ENCODE assay signal across 31 cellular contexts in genomic region chrX:18434896-18435295, GRCh38.
"Had no signal": no experiment of that assay in that cellular context is flagged by ENCODE, and none has a peak within 500 bp of the region (broad histone marks: within the 10 kb centered on the region; RNA-seq: fewer than 3 reads in every experiment).

No MANE protein-coding gene starts in this region.

- H3K4me1 ChIP-seq: adrenal gland, breast epithelium had no signal

- H3K36me3 ChIP-seq: adrenal gland, breast epithelium had no signal

- H3K27me3 Mint-ChIP-seq: activated CD4-positive, alpha-beta memory T cell treated with anti-CD3 and anti-CD28 coated beads for 36 hours; activated CD4-positive, alpha-beta T cell treated with anti-CD3 and anti-CD28 coated beads for 36 hours; activated CD4-positive, alpha-beta T cell treated with anti-CD3 and anti-CD28 coated beads, Interleukin-2, amount 10 ng/mL, durations not matched to agents 24 days and 14 days; activated CD8-positive, alpha-beta memory T cell treated with anti-CD3 and anti-CD28 coated beads, Interleukin-2, amount 10 ng/mL, durations not matched to agents 7 days and 5 days; activated naive CD4-positive, alpha-beta T cell treated with anti-CD3 and anti-CD28 coated beads, Interleukin-2, amount 50 U/mL, for 24 hours; activated naive CD8-positive, alpha-beta T cell treated with anti-CD3 and anti-CD28 coated beads for 36 hours; activated naive CD8-positive, alpha-beta T cell treated with anti-CD3 and anti-CD28 coated beads, Interleukin-2, amount 50 U/mL, for 24 hours; brain; central memory CD8-positive, alpha-beta T cell; dendritic cell treated with granulocyte-macrophage colony-stimulating factor and Interleukin-4, amounts not matched to agents 40 ng/mL and 50 ng/mL, for 4 days; effector memory CD8-positive, alpha-beta T cell had no signal

- H3K27ac ChIP-seq: adrenal gland, breast epithelium, coronary artery, epithelial cell of prostate had no signal

- H3K9me3 ChIP-seq: adrenal gland, breast epithelium had no signal

- H3K27ac Mint-ChIP-seq: activated CD4-positive, alpha-beta memory T cell treated with anti-CD3 and anti-CD28 coated beads for 36 hours; activated CD4-positive, alpha-beta T cell treated with anti-CD3 and anti-CD28 coated beads for 36 hours; activated CD4-positive, alpha-beta T cell treated with anti-CD3 and anti-CD28 coated beads, Interleukin-2, amount 10 ng/mL, durations not matched to agents 24 days and 14 days; activated CD8-positive, alpha-beta memory T cell treated with anti-CD3 and anti-CD28 coated beads, Interleukin-2, amount 10 ng/mL, durations not matched to agents 7 days and 5 days; activated CD8-positive, alpha-beta T cell treated with anti-CD3 and anti-CD28 coated beads, Interleukin-2, amount 10 ng/mL, durations not matched to agents 7 days and 5 days; activated naive CD4-positive, alpha-beta T cell treated with anti-CD3 and anti-CD28 coated beads for 36 hours; activated naive CD4-positive, alpha-beta T cell treated with anti-CD3 and anti-CD28 coated beads, Interleukin-2, amount 50 U/mL, for 24 hours; activated naive CD8-positive, alpha-beta T cell treated with anti-CD3 and anti-CD28 coated beads for 36 hours; activated naive CD8-positive, alpha-beta T cell treated with anti-CD3 and anti-CD28 coated beads, Interleukin-2, amount 50 U/mL, for 24 hours; activated T-helper 1 cell treated with anti-CD3 and anti-CD28 coated beads, Interleukin-12 subunit alpha, Interleukin-12 subunit beta, Interleukin-2, Interleukin-4 antibody, amounts not matched to agents 30 ng/mL and 10 ng/mL and 1 ng/mL, durations not matched to agents 14 hours and 24 hours and 36 hours; activated T-helper 2 cell treated with anti-CD3 and anti-CD28 coated beads, Interferon-gamma antibody, Interleukin-2, Interleukin-4, amounts not matched to agents 10 μg/mL and 5 μg/mL and 100 μg/mL, durations not matched to agents 14 hours and 24 hours and 36 hours; brain; dendritic cell treated with granulocyte-macrophage colony-stimulating factor and Interleukin-4, amounts not matched to agents 40 ng/mL and 50 ng/mL, for 4 days; effector memory CD8-positive, alpha-beta T cell had no signal

- H3K4me3 ChIP-seq: adrenal gland, breast epithelium, coronary artery had no signal

- H3K9me3 Mint-ChIP-seq: activated CD4-positive, alpha-beta memory T cell treated with anti-CD3 and anti-CD28 coated beads for 36 hours; activated CD4-positive, alpha-beta T cell treated with anti-CD3 and anti-CD28 coated beads, Interleukin-2, amount 10 ng/mL, durations not matched to agents 24 days and 14 days; activated naive CD4-positive, alpha-beta T cell treated with anti-CD3 and anti-CD28 coated beads for 36 hours; activated naive CD4-positive, alpha-beta T cell treated with anti-CD3 and anti-CD28 coated beads, Interleukin-2, amount 50 U/mL, for 24 hours; activated naive CD8-positive, alpha-beta T cell treated with anti-CD3 and anti-CD28 coated beads for 36 hours; activated naive CD8-positive, alpha-beta T cell treated with anti-CD3 and anti-CD28 coated beads, Interleukin-2, amount 50 U/mL, for 24 hours; activated T-helper 1 cell treated with anti-CD3 and anti-CD28 coated beads, Interleukin-12 subunit alpha, Interleukin-12 subunit beta, Interleukin-2, Interleukin-4 antibody, amounts not matched to agents 30 ng/mL and 10 ng/mL and 1 ng/mL, durations not matched to agents 14 hours and 24 hours and 36 hours; activated T-helper 2 cell treated with anti-CD3 and anti-CD28 coated beads, Interferon-gamma antibody, Interleukin-2, Interleukin-4, amounts not matched to agents 10 μg/mL and 5 μg/mL and 100 μg/mL, durations not matched to agents 14 hours and 24 hours and 36 hours; central memory CD8-positive, alpha-beta T cell; dendritic cell treated with granulocyte-macrophage colony-stimulating factor and Interleukin-4, amounts not matched to agents 40 ng/mL and 50 ng/mL, for 4 days; effector memory CD8-positive, alpha-beta T cell had no signal

- H3K4me3 Mint-ChIP-seq: activated CD4-positive, alpha-beta memory T cell treated with anti-CD3 and anti-CD28 coated beads for 36 hours; activated CD4-positive, alpha-beta T cell treated with anti-CD3 and anti-CD28 coated beads for 36 hours; activated CD4-positive, alpha-beta T cell treated with anti-CD3 and anti-CD28 coated beads, Interleukin-2, amount 10 ng/mL, durations not matched to agents 24 days and 14 days; activated CD8-positive, alpha-beta memory T cell treated with anti-CD3 and anti-CD28 coated beads, Interleukin-2, amount 10 ng/mL, durations not matched to agents 7 days and 5 days; activated CD8-positive, alpha-beta T cell treated with anti-CD3 and anti-CD28 coated beads, Interleukin-2, amount 10 ng/mL, durations not matched to agents 7 days and 5 days; activated naive CD4-positive, alpha-beta T cell treated with anti-CD3 and anti-CD28 coated beads for 36 hours; activated naive CD4-positive, alpha-beta T cell treated with anti-CD3 and anti-CD28 coated beads, Interleukin-2, amount 50 U/mL, for 24 hours; activated naive CD8-positive, alpha-beta T cell treated with anti-CD3 and anti-CD28 coated beads for 36 hours; activated naive CD8-positive, alpha-beta T cell treated with anti-CD3 and anti-CD28 coated beads, Interleukin-2, amount 50 U/mL, for 24 hours; activated T-helper 1 cell treated with anti-CD3 and anti-CD28 coated beads, Interleukin-12 subunit alpha, Interleukin-12 subunit beta, Interleukin-2, Interleukin-4 antibody, amounts not matched to agents 30 ng/mL and 10 ng/mL and 1 ng/mL, durations not matched to agents 14 hours and 24 hours and 36 hours; brain; central memory CD8-positive, alpha-beta T cell; dendritic cell treated with granulocyte-macrophage colony-stimulating factor and Interleukin-4, amounts not matched to agents 40 ng/mL and 50 ng/mL, for 4 days; effector memory CD8-positive, alpha-beta T cell had no signal

- H3K27me3 ChIP-seq: adrenal gland had no signal

- H3K36me3 Mint-ChIP-seq: activated CD4-positive, alpha-beta memory T cell treated with anti-CD3 and anti-CD28 coated beads for 36 hours; activated CD8-positive, alpha-beta memory T cell treated with anti-CD3 and anti-CD28 coated beads, Interleukin-2, amount 10 ng/mL, durations not matched to agents 7 days and 5 days; activated naive CD8-positive, alpha-beta T cell treated with anti-CD3 and anti-CD28 coated beads for 36 hours had no signal

- ATAC-seq: activated CD4-positive, alpha-beta T cell treated with anti-CD3 and anti-CD28 coated beads for 36 hours; activated CD8-positive, alpha-beta memory T cell treated with anti-CD3 and anti-CD28 coated beads, Interleukin-2, amount 10 ng/mL, durations not matched to agents 7 days and 5 days; activated CD8-positive, alpha-beta T cell treated with anti-CD3 and anti-CD28 coated beads, Interleukin-2, amount 10 ng/mL, durations not matched to agents 7 days and 5 days; activated naive CD8-positive, alpha-beta T cell treated with anti-CD3 and anti-CD28 coated beads, Interleukin-2, amount 50 U/mL, for 24 hours; effector memory CD8-positive, alpha-beta T cell had no signal

- H3K4me1 Mint-ChIP-seq: activated CD4-positive, alpha-beta T cell treated with anti-CD3 and anti-CD28 coated beads, Interleukin-2, amount 10 ng/mL, durations not matched to agents 24 days and 14 days; activated CD8-positive, alpha-beta memory T cell treated with anti-CD3 and anti-CD28 coated beads, Interleukin-2, amount 10 ng/mL, durations not matched to agents 7 days and 5 days; activated naive CD8-positive, alpha-beta T cell treated with anti-CD3 and anti-CD28 coated beads, Interleukin-2, amount 50 U/mL, for 24 hours; central memory CD8-positive, alpha-beta T cell had no signal

- DNase-seq: activated CD4-positive, alpha-beta memory T cell treated with anti-CD3 and anti-CD28 coated beads for 36 hours; activated CD4-positive, alpha-beta T cell treated with anti-CD3 and anti-CD28 coated beads for 36 hours; activated CD4-positive, alpha-beta T cell treated with anti-CD3 and anti-CD28 coated beads, Interleukin-2, amount 10 ng/mL, durations not matched to agents 24 days and 14 days; activated CD4-positive, CD25-positive, alpha-beta regulatory T cell; activated CD4-positive, CD25-positive, alpha-beta regulatory T cell treated with anti-CD3 and anti-CD28 coated beads, Interleukin-2, amount 50 U/mL, for 72 hours; activated CD8-positive, alpha-beta memory T cell treated with anti-CD3 and anti-CD28 coated beads, Interleukin-2, amount 10 ng/mL, durations not matched to agents 7 days and 5 days; activated CD8-positive, alpha-beta memory T cell treated with anti-CD3 and anti-CD28 coated beads, Interleukin-2, amount 50 U/mL, for 4 hours; activated CD8-positive, alpha-beta T cell treated with anti-CD3 and anti-CD28 coated beads, Interleukin-2, amount 10 ng/mL, durations not matched to agents 7 days and 5 days; activated effector memory CD4-positive, alpha-beta T cell treated with anti-CD3 and anti-CD28 coated beads, Interleukin-2, amount 50 U/mL, for 16 hours; activated naive CD4-positive, alpha-beta T cell treated with anti-CD3 and anti-CD28 coated beads for 36 hours; activated naive CD8-positive, alpha-beta T cell treated with anti-CD3 and anti-CD28 coated beads for 36 hours; activated naive CD8-positive, alpha-beta T cell treated with anti-CD3 and anti-CD28 coated beads, Interleukin-2, amount 50 U/mL, for 24 hours; activated T-cell treated with anti-CD3 and anti-CD28 coated beads, Interleukin-2, amount 50 U/mL, for 1 hour; activated T-cell treated with anti-CD3 and anti-CD28 coated beads, Interleukin-2, amount 50 U/mL, for 48 hours; adrenal gland; amygdala; aorta; effector CD4-positive, alpha-beta T cell; effector memory CD8-positive, alpha-beta T cell; foreskin fibroblast; head of caudate nucleus; T-helper 2 cell had no signal
